11 cellular contexts compared by ENCODE assay signal in the genomic region with DNA sequence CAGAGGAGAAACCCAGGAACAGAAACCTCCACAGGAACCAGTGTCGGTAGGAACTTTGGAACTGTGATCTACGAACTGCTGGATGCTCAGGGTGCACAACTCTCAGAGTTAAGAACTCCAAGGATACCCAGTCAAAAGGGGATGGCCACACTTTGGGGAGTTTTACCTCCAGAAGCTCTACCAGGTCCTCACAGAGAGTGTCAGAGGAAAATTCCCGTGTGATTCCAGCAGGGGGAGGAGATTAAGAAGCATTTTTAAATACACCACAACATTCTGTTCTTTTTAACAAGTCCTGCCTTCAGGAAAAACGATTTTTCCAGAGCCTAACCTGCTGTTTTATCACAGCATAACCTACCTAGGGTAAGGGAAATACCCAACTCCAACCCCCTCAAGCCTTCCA.
DNase-seq lines count a peak whose midpoint lies in the region; ATAC-seq and TF ChIP-seq lines count a peak whose summit lies in the region.
"Had no signal": no experiment of that assay in that cellular context is flagged by ENCODE, and none has a peak within 500 bp of the region (broad histone marks: within the 10 kb centered on the region; RNA-seq: fewer than 3 reads in every experiment).

No MANE protein-coding gene starts in this region.

- H3K4me3 ChIP-seq in AG10803 (ENCODE audit: low read length) (no peak overlapping the region), HFF-Myc (replicated peaks; ENCODE audit: low read depth, low read length) (no peak overlapping the region), astrocyte of the cerebellum (ENCODE audit: low read depth, low read length) (no peak overlapping the region)
- H3K4me3 ChIP-seq: colonic mucosa, heart left ventricle had no signal

- TF ChIP-seq CTCF in AG10803 (conservative IDR thresholded peaks at IDR 0.05; ENCODE audit: low read length) (peak; percentile 31), HFF-Myc (IDR thresholded peaks at IDR 0.05; ENCODE audit: low read depth, low read length, missing control alignments) (peak; percentile 32), astrocyte of the cerebellum (IDR thresholded peaks at IDR 0.05; ENCODE audit: low read depth, low read length, missing control alignments) (peak; percentile 43)

- in situ Hi-C loops in astrocyte of the cerebellum (cut with HindIII; ENCODE audit: low sequenced_read_pairs) (no loop called here), KBM-7 (cut with MboI; ENCODE audit: low pct_unique_long_range_greater_than_20kb, low sequenced_read_pairs) (no loop called here)

- peak; percentile 1 for DNase-seq in AG10803 (ENCODE audit: low read depth)
- no peak for DNase-seq in HFF-Myc (ENCODE audit: extremely low read depth, low read depth)
- no peak for DNase-seq in astrocyte of the cerebellum (ENCODE audit: low read depth)
- DNase-seq in kidney tubule cell (ENCODE audit: low spot score) = peak; percentile 3
- no peak for DNase-seq in KBM-7
- no peak for DNase-seq in putamen (ENCODE audit: low spot score)
- DNase-seq: colonic mucosa, heart left ventricle, natural killer cell had no signal

- ATAC-seq in GM19395 (IDR thresholded peaks at IDR 0.05; ENCODE audit: unreplicated experiment) (no peak), HG03469 (IDR thresholded peaks at IDR 0.05; ENCODE audit: unreplicated experiment) (no peak)
- ATAC-seq: heart left ventricle, natural killer cell had no signal

Comparison
In these comparisons a context has a peak if more than half of its experiments do, and no peak if none do; other contexts are left out.
1. DNase-seq: peak in AG10803 (single experiment) and kidney tubule cell (single experiment); none in HFF-Myc (single experiment), astrocyte of the cerebellum (single experiment), KBM-7 (single experiment) and putamen (single experiment).
2. Peak in every context shown above with its lines, with median percentiles within 50 percentile points of each other: CTCF ChIP-seq.